In the genomic region with DNA sequence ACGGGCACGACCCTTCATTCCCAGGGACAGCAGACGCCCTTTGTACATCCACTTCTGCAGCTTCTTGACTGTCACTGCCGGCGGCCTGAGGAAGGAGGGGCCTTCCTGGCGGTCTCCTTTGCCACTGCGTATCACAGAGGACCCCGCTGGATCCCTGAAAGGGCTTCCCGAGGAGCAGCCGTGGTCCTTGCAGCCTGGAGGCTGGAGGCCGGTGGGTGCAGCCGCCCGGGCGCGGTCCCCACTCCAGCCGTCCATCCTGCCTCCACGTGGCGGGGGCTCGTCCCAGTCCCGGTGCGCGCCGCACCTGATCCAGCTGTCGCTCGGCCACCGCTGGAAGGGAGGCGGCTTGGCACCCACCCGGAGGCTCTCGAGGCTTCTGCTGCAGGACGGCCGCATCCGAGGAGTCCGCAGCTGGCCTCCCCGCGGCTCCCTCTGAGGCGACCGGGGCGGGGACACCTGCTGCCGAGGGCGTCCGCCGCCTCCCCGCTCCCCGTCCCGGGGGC, we compare ENCODE assay signal across 8 cellular contexts. TPM values are rescaled to one million over a fixed set of nuclear protein-coding genes. Genes with fewer than 3 reads are reported as not detected.
DNase-seq lines count a peak whose midpoint lies in the region; ATAC-seq lines count a peak whose summit lies in the region.

No MANE protein-coding gene starts in this region.

- peaks cover 40% of the 10 kb centered on the region for H3K4me1 Mint-ChIP-seq in activated naive CD8-positive, alpha-beta T cell treated with anti-CD3 and anti-CD28 coated beads for 36 hours

- peak; percentile 9 for ATAC-seq in HG02981 (IDR thresholded peaks at IDR 0.05; ENCODE audit: unreplicated experiment)

- H3K27me3 Mint-ChIP-seq in activated naive CD8-positive, alpha-beta T cell treated with anti-CD3 and anti-CD28 coated beads for 36 hours = peaks cover 4% of the 10 kb centered on the region

- peak overlapping the region; percentile 34 for H3K27ac Mint-ChIP-seq in activated naive CD8-positive, alpha-beta T cell treated with anti-CD3 and anti-CD28 coated beads for 36 hours

- in situ Hi-C loops in G401 (cut with HindIII; ENCODE audit: low sequenced_read_pairs) = no loop called here

- H3K4me3 ChIP-seq in skin epidermis = peak overlapping the region; percentile 51 to 81 (median 63)

- DNase-seq in activated T-cell treated with anti-CD3 and anti-CD28 coated beads for 24 hours (ENCODE audit: low read depth) = peak; percentile 11
- no peak for DNase-seq in activated T-cell treated with anti-CD3 and anti-CD28 coated beads, Interleukin-2, amount 50 U/mL, for 48 hours
- DNase-seq in OCI-M1 (lab: John Stamatoyannopoulos, UW) = peak; percentile 68
- peak; percentile 42 for DNase-seq in activated naive CD8-positive, alpha-beta T cell treated with anti-CD3 and anti-CD28 coated beads for 36 hours
- DNase-seq in hypothalamus (lab: John Stamatoyannopoulos, UW) = peak in 26 of 51 donors; percentile 7 to 56 (median 30)
- DNase-seq in G401 (ENCODE audit: low spot score) = no peak

- peak overlapping the region; percentile 87 for H3K4me3 Mint-ChIP-seq in activated naive CD8-positive, alpha-beta T cell treated with anti-CD3 and anti-CD28 coated beads for 36 hours

- peak overlapping the region in 16 of 21 experiments; percentile 43 to 92 (median 85) for H3K27ac ChIP-seq in skin epidermis

- H3K36me3 Mint-ChIP-seq in activated naive CD8-positive, alpha-beta T cell treated with anti-CD3 and anti-CD28 coated beads for 36 hours = peaks cover 6% of the 10 kb centered on the region

- H3K9me3 Mint-ChIP-seq in activated naive CD8-positive, alpha-beta T cell treated with anti-CD3 and anti-CD28 coated beads for 36 hours = no peaks in the 10 kb centered on the region

RNA-seq across cellular contexts. Expression of gene SYDE2, which starts 0.4 kb away (rescaled TPM):
- total RNA-seq in activated naive CD8-positive, alpha-beta T cell treated with anti-CD3 and anti-CD28 coated beads for 36 hours = 1 to 10 TPM; 3.7 to 3.9 TPM
- 9.2 and 12.0 TPM in 2 replicates for total RNA-seq in G401 (2014; rRNA removed; shearing (Covaris generic))

RNA-seq across cellular contexts. Expression of gene C1orf52, which starts 59.0 kb away (rescaled TPM):
- 10 to 100 TPM; 29.3 to 30.0 TPM for total RNA-seq in activated naive CD8-positive, alpha-beta T cell treated with anti-CD3 and anti-CD28 coated beads for 36 hours
- 23.2 and 34.3 TPM in 2 replicates for total RNA-seq in G401 (2014; rRNA removed; shearing (Covaris generic))

Comparison
In these comparisons a context has a peak if more than half of its experiments do, and no peak if none do; other contexts are left out.
1. DNase-seq: peak in activated T-cell treated with anti-CD3 and anti-CD28 coated beads for 24 hours (single experiment), OCI-M1 (single experiment), activated naive CD8-positive, alpha-beta T cell treated with anti-CD3 and anti-CD28 coated beads for 36 hours (single experiment) and hypothalamus (26 of 51); none in activated T-cell treated with anti-CD3 and anti-CD28 coated beads, Interleukin-2, amount 50 U/mL, for 48 hours (0 of 2) and G401 (single experiment).